8 cellular contexts compared by ENCODE assay signal in the genomic region with DNA sequence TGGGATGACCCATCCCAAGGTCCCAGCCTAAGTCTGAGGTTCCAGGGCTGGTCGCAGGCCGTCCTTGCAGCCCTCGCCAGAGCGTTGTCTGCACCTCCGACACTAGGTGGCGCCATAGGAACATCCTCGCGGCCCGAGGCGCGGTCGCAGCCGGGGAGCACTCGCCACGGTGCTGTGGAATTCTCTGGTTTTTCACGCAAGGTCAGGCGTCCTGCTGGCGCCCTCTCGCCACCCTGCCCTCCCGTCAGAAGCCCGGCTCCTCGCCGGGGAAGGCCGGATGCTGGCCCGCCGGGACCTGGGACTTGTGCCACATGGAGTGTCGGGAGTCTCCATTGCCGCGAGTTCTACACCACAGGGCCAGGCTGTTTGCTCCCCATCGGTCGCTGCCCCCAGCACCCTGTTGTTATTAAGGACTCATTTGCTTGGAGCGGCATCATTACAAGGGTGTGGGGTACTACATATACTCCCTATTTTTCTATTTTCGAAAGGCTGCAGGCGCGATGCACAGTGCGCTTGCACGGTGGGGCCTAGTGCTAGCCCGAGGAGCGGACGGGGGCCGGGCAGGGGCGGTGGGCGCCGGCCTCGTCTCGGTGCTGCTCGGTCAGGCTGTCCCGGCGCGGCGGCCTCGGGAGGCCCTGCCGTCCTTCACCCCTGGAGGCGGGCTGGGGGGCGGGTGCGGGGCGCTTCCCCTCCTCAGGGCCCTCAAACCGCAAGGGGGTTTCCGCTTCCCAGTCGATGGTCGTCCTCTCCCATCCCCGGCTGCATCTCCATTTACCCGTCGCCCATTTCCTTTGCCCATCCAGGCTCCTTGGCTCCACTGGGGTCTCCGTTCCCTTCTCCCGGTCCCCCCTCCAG.
A peak's percentile ranks its signal among the peaks of the same experiment; 100 is the strongest.
DNase-seq lines count a peak whose midpoint lies in the region; ATAC-seq and TF ChIP-seq lines count a peak whose summit lies in the region.

No MANE protein-coding gene starts in this region.

- no peaks in the 10 kb centered on the region for H3K36me3 ChIP-seq in SJSA1

- H3K9me3 ChIP-seq in SJSA1 (replicated peaks), result no peaks in the 10 kb centered on the region

- peaks cover 23% of the 10 kb centered on the region for H3K27me3 Mint-ChIP-seq in IgD-negative memory B cell

- no peak overlapping the region for H3K27ac Mint-ChIP-seq in IgD-negative memory B cell

- H3K36me3 Mint-ChIP-seq in IgD-negative memory B cell, result no peaks in the 10 kb centered on the region

- H3K27ac ChIP-seq in SJSA1, result no peak overlapping the region
- peak overlapping the region; percentile 56 for H3K27ac ChIP-seq in temporal lobe (ENCODE audit: low read depth, low read length)

- H3K27me3 ChIP-seq in SJSA1 (replicated peaks), result no peaks in the 10 kb centered on the region

- peak in 2 of 3 donors; percentile 23 to 74 for TF ChIP-seq CTCF in omental fat pad (IDR thresholded peaks at IDR 0.05)

- H3K9me3 Mint-ChIP-seq in IgD-negative memory B cell, result no peaks in the 10 kb centered on the region

- H3K4me1 ChIP-seq in SJSA1 (replicated peaks), result peaks cover 16% of the 10 kb centered on the region

- peak overlapping the region; percentile 78 to 95 (median 88) for H3K4me3 Mint-ChIP-seq in IgD-negative memory B cell

- ATAC-seq in GM21619 (IDR thresholded peaks at IDR 0.05; ENCODE audit: unreplicated experiment) (peak; percentile 96), omental fat pad (ENCODE audit: low FRiP score) (peak; percentile 92)

- DNase-seq in EL (peak; percentile 77), SJSA1 (ENCODE audit: low read depth in 1 of 2, low spot score in 2 of 2) (peak; percentile 69 to 76), germinal center (ENCODE audit: low spot score) (peak; percentile 83), omental fat pad (ENCODE audit: low spot score) (peak; percentile 45)
- peak; percentile 75 for DNase-seq in activated naive CD4-positive, alpha-beta T cell treated with Interleukin-2 at 50 U/mL for 16 hours

- H3K4me1 Mint-ChIP-seq in IgD-negative memory B cell, result peaks cover 2 to 7% (median 5%) of the 10 kb centered on the region in 3 donors

- no peak overlapping the region for H3K4me3 ChIP-seq in SJSA1
